18 cellular contexts compared by ENCODE assay signal in the genomic region with DNA sequence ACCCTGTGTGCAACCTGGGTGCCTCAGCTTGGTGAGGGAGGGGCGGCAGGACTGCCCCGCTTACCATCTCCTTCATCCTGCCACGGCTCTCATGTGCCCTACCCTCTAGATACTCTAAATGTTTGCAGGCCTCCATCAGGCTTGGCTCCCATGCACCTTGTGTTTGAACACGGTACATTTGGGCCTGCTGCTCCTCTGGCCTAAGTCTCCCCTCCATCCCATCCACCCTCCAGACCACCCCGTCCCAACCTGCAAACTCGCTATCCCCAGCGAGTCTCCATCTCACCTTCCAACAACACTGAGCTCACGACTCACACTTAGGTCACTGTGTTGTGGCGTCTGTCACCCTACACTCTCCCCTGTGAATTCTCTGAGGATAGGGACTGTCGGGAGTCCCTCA.
DNase-seq lines count a peak whose midpoint lies in the region; ATAC-seq, FAIRE-seq and TF ChIP-seq lines count a peak whose summit lies in the region.
"Had no signal": no experiment of that assay in that cellular context is flagged by ENCODE, and none has a peak within 500 bp of the region (broad histone marks: within the 10 kb centered on the region; RNA-seq: fewer than 3 reads in every experiment).

No MANE protein-coding gene starts in this region.

- no peaks in the 10 kb centered on the region for H3K4me1 Mint-ChIP-seq in HFFc6 (ENCODE audit: low read depth)
- H3K4me1 Mint-ChIP-seq: CD4-positive, alpha-beta memory T cell had no signal

- H3K23me2 ChIP-seq in H1 (ENCODE audit: low read depth, low read length): peaks cover 4% of the 10 kb centered on the region; the same call in 1 of the 2 replicates

- H3K79me1 ChIP-seq in H1 (ENCODE audit: low read depth, low read length) (no peaks in the 10 kb centered on the region), neuronal stem cell (ENCODE audit: low read depth, low read length) (no peaks in the 10 kb centered on the region)

- H3K18ac ChIP-seq in H1 (ENCODE audit: extremely low read depth, low read length): no peak overlapping the region
- H3K18ac ChIP-seq in neuronal stem cell (ENCODE audit: low read length): peak overlapping the region; percentile 25

- H3K14ac ChIP-seq in H1 (ENCODE audit: insufficient read length) (no peak overlapping the region), neuronal stem cell (ENCODE audit: low read length) (no peak overlapping the region)

- POLR2A ChIA-PET in H1 (lab: Charles Lee; ENCODE audit: partially characterized antibody): no interaction called here

- H3K9me3 Mint-ChIP-seq in HFFc6: peaks cover 63% of the 10 kb centered on the region

- WGBS in H1 (ENCODE audit: extremely low coverage in 1 of 2, insufficient coverage in 1 of 2, insufficient read length in 1 of 2, insufficient replicate concordance in 2 of 2, low coverage in 1 of 2, low lambda C conversion rate in 2 of 2, missing lambda C conversion rate in 1 of 2), 2 experiments: 97% methylated on average over 8 of the region's 10 CpGs; no CpG with 5 or more reads in 1 of the 2 experiments
- no CpG with 5 or more reads among the region's 10 CpGs for WGBS in neuronal stem cell (ENCODE audit: extremely low coverage in 2 of 2, insufficient read length in 2 of 2, insufficient replicate concordance in 1 of 2), 2 donors

- H2BK15ac ChIP-seq in H1 (ENCODE audit: low read length) (0 out of 2 replicates have a peak overlapping the region, but pooled peaks have one; percentile 29), neuronal stem cell (ENCODE audit: low read length) (no peak overlapping the region)

- H2AK5ac ChIP-seq in H1 (ENCODE audit: low read depth, low read length): no peak overlapping the region
- H2AK5ac ChIP-seq in neuronal stem cell (ENCODE audit: low read depth, low read length): peak overlapping the region; percentile 41

- peaks cover 18% of the 10 kb centered on the region for H3K36me3 Mint-ChIP-seq in HFFc6 (ENCODE audit: low read depth)

- H3K9ac ChIP-seq in H1 (replicated peaks in 1 of 4; ENCODE audit: extremely low read depth in 1 of 4, low read depth in 3 of 4, low read length in 3 of 4) (no peak overlapping the region), neuronal stem cell (ENCODE audit: low read depth, low read length, poor library complexity) (no peak overlapping the region)

- H3K27me3 ChIP-seq in H1 (replicated peaks in 1 of 4; ENCODE audit: control insufficient read depth in 3 of 4, extremely low read depth in 1 of 4, insufficient read depth in 3 of 4, low read length in 3 of 4) (no peaks in the 10 kb centered on the region), neuronal stem cell (ENCODE audit: control insufficient read depth in 3 of 3, insufficient read depth in 3 of 3, low read depth in 1 of 3, low read length in 3 of 3) (no peaks in the 10 kb centered on the region), upper lobe of right lung (no peaks in the 10 kb centered on the region)

- peaks cover 4% of the 10 kb centered on the region for H3K27me3 Mint-ChIP-seq in HFFc6 (ENCODE audit: insufficient read depth)

- H4K91ac ChIP-seq in H1 (replicated peaks; ENCODE audit: insufficient read length, low read length): no peak overlapping the region
- peak overlapping the region; percentile 20 for H4K91ac ChIP-seq in neuronal stem cell (ENCODE audit: low read depth, low read length, poor library complexity)

- no peak overlapping the region for H2AFZ ChIP-seq in H1 (ENCODE audit: low read length)
- no peak overlapping the region for H2AFZ ChIP-seq in neuronal stem cell (ENCODE audit: low read length)

- H4K8ac ChIP-seq in H1 (ENCODE audit: extremely low read depth, insufficient read depth, low read length) (no peak overlapping the region), neuronal stem cell (ENCODE audit: low read depth, low read length) (no peak overlapping the region)

- H2BK120ac ChIP-seq in H1 (replicated peaks; ENCODE audit: low read depth, low read length) (no peak overlapping the region), neuronal stem cell (ENCODE audit: low read depth, low read length) (no peak overlapping the region)

- intact Hi-C loops in upper lobe of right lung (cut with DNase I): no loop called here

- H2BK12ac ChIP-seq in H1 (ENCODE audit: low read depth, low read length) (0 out of 2 replicates have a peak overlapping the region, but pooled peaks have one; percentile 39), neuronal stem cell (ENCODE audit: low read length) (no peak overlapping the region)

- H3K4ac ChIP-seq in H1 (replicated peaks; ENCODE audit: insufficient read length, low read depth, low read length) (no peak overlapping the region), neuronal stem cell (ENCODE audit: low read length) (no peak overlapping the region)

- H3K4me1 ChIP-seq in H1 (replicated peaks in 1 of 4; ENCODE audit: control insufficient read depth in 3 of 4, insufficient read depth in 4 of 4, low read length in 3 of 4): peaks cover 0 to 9% (median 1%) of the 10 kb centered on the region in 4 experiments; a peak in 4 of 7 replicates
- H3K4me1 ChIP-seq in neuronal stem cell (ENCODE audit: control insufficient read depth in 2 of 2, insufficient read depth in 1 of 2, low read depth in 1 of 2, low read length in 2 of 2): peaks cover 6 to 18% of the 10 kb centered on the region in 2 donors
- no peaks in the 10 kb centered on the region for H3K4me1 ChIP-seq in upper lobe of right lung

- H4K5ac ChIP-seq in H1 (ENCODE audit: insufficient read length, low read depth, low read length): no peak overlapping the region

- no peak overlapping the region for H3K27ac Mint-ChIP-seq in HFFc6
- H3K27ac Mint-ChIP-seq: CD4-positive, alpha-beta memory T cell; H9 had no signal

- TF ChIP-seq RAD21 in H1 (IDR thresholded peaks at IDR 0.05 in 1 of 2, conservative IDR thresholded peaks at IDR 0.05 in 1 of 2; ENCODE audit: low read depth in 2 of 2, low read length in 2 of 2): no peak

- H4K20me1 ChIP-seq in H1 (replicated peaks in 1 of 2; ENCODE audit: control insufficient read depth in 1 of 2, insufficient read depth in 2 of 2, low read length in 2 of 2): no peaks in the 10 kb centered on the region

- H3K23ac ChIP-seq in H1 (ENCODE audit: insufficient read length): no peak overlapping the region
- H3K23ac ChIP-seq in neuronal stem cell (ENCODE audit: low read depth, low read length, poor library complexity): no peak overlapping the region

- TF ChIP-seq POLR2A in H1 (IDR thresholded peaks at IDR 0.05; ENCODE audit: control extremely low read depth in 1 of 2, low read depth in 2 of 2, low read length in 2 of 2): no peak

- no peak overlapping the region for H3K4me3 Mint-ChIP-seq in HFFc6
- H3K4me3 Mint-ChIP-seq: CD4-positive, alpha-beta memory T cell; H9 had no signal

- DNase-seq in H1 (ENCODE audit: low read depth in 1 of 2, low spot score in 2 of 2) (no peak), islet precursor cell (peak; percentile 39), neuronal stem cell (ENCODE audit: low spot score) (no peak), upper lobe of right lung (peak; percentile 48), NCI-H526 (lab: John Stamatoyannopoulos, UW) (no peak), HFFc6 (no peak)
- DNase-seq: C1 segment of cervical spinal cord; Calu3; CD4-positive, alpha-beta memory T cell; COR-L47; DMS53; DMS79 treated with DMSO at 0.1 percent for 48 hours; GF-D8; GOT3; H9 had no signal

- TF ChIP-seq EP300 in H1 (IDR thresholded peaks at IDR 0.05; ENCODE audit: borderline replicate concordance in 1 of 2, low read depth in 2 of 2, low read length in 2 of 2): no peak

- H2BK5ac ChIP-seq in H1 (ENCODE audit: low read depth, low read length) (no peak overlapping the region), neuronal stem cell (ENCODE audit: low read length) (no peak overlapping the region)

- H3K27ac ChIP-seq in H1 (ENCODE audit: low read depth, low read length) (no peak overlapping the region), neuronal stem cell (replicated peaks; ENCODE audit: low read length) (no peak overlapping the region), upper lobe of right lung (no peak overlapping the region)

- H3K9me3 ChIP-seq in H1 (ENCODE audit: insufficient read depth in 2 of 2, low read depth in 1 of 2, low read length in 1 of 2): peaks cover 0 to 10% of the 10 kb centered on the region in 2 experiments; a peak in 2 of 4 replicates
- peaks cover 0 to 3% of the 10 kb centered on the region in 2 donors for H3K9me3 ChIP-seq in neuronal stem cell (replicated peaks in 1 of 2; ENCODE audit: control insufficient read depth in 2 of 2, insufficient read depth in 1 of 2, low read depth in 1 of 2, low read length in 2 of 2)
- no peaks in the 10 kb centered on the region for H3K9me3 ChIP-seq in upper lobe of right lung

- no peak for FAIRE-seq in H1 (lab: Jason Lieb, UNC)
- FAIRE-seq: GM12891, GM18507 had no signal

- no peaks in the 10 kb centered on the region for H3K79me2 ChIP-seq in H1 (ENCODE audit: control insufficient read depth in 1 of 2, insufficient read depth in 2 of 2, low read length in 2 of 2)

- H3K36me3 ChIP-seq in H1 (ENCODE audit: control insufficient read depth in 2 of 4, insufficient read depth in 4 of 4, low read length in 3 of 4): no peaks in the 10 kb centered on the region
- no peaks in the 10 kb centered on the region for H3K36me3 ChIP-seq in neuronal stem cell (replicated peaks in 1 of 2; ENCODE audit: control insufficient read depth in 2 of 2, insufficient read depth in 2 of 2, low read length in 2 of 2)
- no peaks in the 10 kb centered on the region for H3K36me3 ChIP-seq in upper lobe of right lung

- H3K4me3 ChIP-seq in H1 (ENCODE audit: extremely low read depth in 1 of 4, insufficient read depth in 2 of 4, low read depth in 3 of 4, low read length in 4 of 4) (no peak overlapping the region), neuronal stem cell (ENCODE audit: low read length in 2 of 2) (no peak overlapping the region), upper lobe of right lung (no peak overlapping the region)

- TF ChIP-seq CTCF in H1 (IDR thresholded peaks at IDR 0.05; ENCODE audit: control extremely low read depth in 1 of 3, insufficient read depth in 1 of 3, low read depth in 1 of 3, low read length in 3 of 3): no peak
- no peak for TF ChIP-seq CTCF in upper lobe of right lung (IDR thresholded peaks at IDR 0.05)
- no peak for TF ChIP-seq CTCF in HFFc6 (IDR thresholded peaks at IDR 0.05)

- no peak overlapping the region for H3K4me2 ChIP-seq in H1 (ENCODE audit: insufficient read depth in 1 of 2, low read depth in 2 of 2, low read length in 2 of 2)
- H3K4me2 ChIP-seq in neuronal stem cell (ENCODE audit: insufficient read depth, low read length, poor library complexity, severe bottlenecking): no peak overlapping the region

- H3K56ac ChIP-seq in H1 (replicated peaks; ENCODE audit: insufficient read length, low read depth, low read length): no peak overlapping the region

- no peak for ATAC-seq in upper lobe of right lung
- ATAC-seq: HCT116 had no signal

- no peak overlapping the region for H2BK20ac ChIP-seq in H1 (ENCODE audit: low read length)

- CTCF ChIA-PET in H1 (lab: Charles Lee; ENCODE audit: partially characterized antibody): no interaction called here

TF ChIP-seq in H1, 55 proteins besides CTCF, POLR2A, EP300 and RAD21 (continues in another document):
- TF ChIP-seq BACH1 (IDR thresholded peaks at IDR 0.05; ENCODE audit: low read length) (no peak), KDM4A (IDR thresholded peaks at IDR 0.05; ENCODE audit: low read depth, low read length, severe bottlenecking) (no peak), JUND (IDR thresholded peaks at IDR 0.05; ENCODE audit: low read length) (no peak)

Comparison
In these comparisons a context has a peak if more than half of its experiments do, and no peak if none do; other contexts are left out.
1. DNase-seq: peak in islet precursor cell (single experiment) and upper lobe of right lung (single experiment); none in H1 (0 of 2), neuronal stem cell (single experiment), NCI-H526 (0 of 2) and HFFc6 (single experiment).